Comparison of ENCODE assay signal across 8 cellular contexts in genomic region chr22:37843746-37844089, GRCh38. TPM values are rescaled to one million over a fixed set of nuclear protein-coding genes. Genes with fewer than 3 reads are reported as not detected.
DNase-seq lines count a peak whose midpoint lies in the region; ATAC-seq and TF ChIP-seq lines count a peak whose summit lies in the region.

No MANE protein-coding gene starts in this region.

- peak overlapping the region; percentile 85 for H3K27ac Mint-ChIP-seq in osteocyte (ENCODE audit: unreplicated experiment)

- H3K9ac ChIP-seq in DND-41 (ENCODE audit: low read depth, low read length), result peak overlapping the region; percentile 71

- H3K4me1 ChIP-seq in DND-41 (ENCODE audit: insufficient read depth, low read length), result peaks cover 40% of the 10 kb centered on the region

- peak overlapping the region; percentile 77 for H3K4me2 ChIP-seq in DND-41 (ENCODE audit: insufficient read depth, low read length)

- H2AFZ ChIP-seq in DND-41 (ENCODE audit: low read depth, low read length), result peak overlapping the region; percentile 71

- DNase-seq in DND-41, result peak; percentile 46
- peak; percentile 15 for DNase-seq in HT-29 (ENCODE audit: low spot score)
- DNase-seq in activated CD8-positive, alpha-beta memory T cell treated with anti-CD3 and anti-CD28 coated beads, Interleukin-2, amount 50 U/mL, for 4 hours, result peak; percentile 45
- no peak for DNase-seq in fibroblast of pulmonary artery (ENCODE audit: low read depth)
- no peak for DNase-seq in osteocyte (ENCODE audit: extremely low spot score, unreplicated experiment)
- DNase-seq in T1000 (lab: John Stamatoyannopoulos, UW), result no peak
- DNase-seq in SIG-M5 treated with dmso at 0.1 percent for 504 hours (lab: John Stamatoyannopoulos, UW; ENCODE audit: unreplicated experiment), result no peak

- H3K36me3 ChIP-seq in DND-41 (ENCODE audit: insufficient read depth, low read length), result peaks cover 17% of the 10 kb centered on the region

- H3K4me3 ChIP-seq in DND-41 (ENCODE audit: low read depth in 1 of 2, low read length in 2 of 2) (peak overlapping the region; percentile 54 to 66; a peak in 3 of 4 replicates), fibroblast of pulmonary artery (replicated peaks; ENCODE audit: low read depth, low read length) (peak overlapping the region; percentile 77)

- H3K9me3 Mint-ChIP-seq in osteocyte (ENCODE audit: unreplicated experiment), result no peaks in the 10 kb centered on the region

- H3K4me1 Mint-ChIP-seq in osteocyte (ENCODE audit: unreplicated experiment), result peaks cover 26% of the 10 kb centered on the region

- H3K9me3 ChIP-seq in DND-41 (ENCODE audit: insufficient read depth, low read length, severe bottlenecking), result peaks cover 6% of the 10 kb centered on the region

- ATAC-seq in DND-41 (ENCODE audit: insufficient read depth, low read depth) (peak; percentile 30; the same call in 2 of the 3 replicates), GM21423 (IDR thresholded peaks at IDR 0.05; ENCODE audit: unreplicated experiment) (peak; percentile 34)

- peaks cover 54% of the 10 kb centered on the region for H3K79me2 ChIP-seq in DND-41 (ENCODE audit: insufficient read depth, low read length)

- H3K36me3 Mint-ChIP-seq in osteocyte (ENCODE audit: unreplicated experiment), result peaks cover 5% of the 10 kb centered on the region

- no peak for TF ChIP-seq CTCF in DND-41 (IDR thresholded peaks at IDR 0.05; ENCODE audit: borderline replicate concordance, extremely low read depth, low read length, poor library complexity, severe bottlenecking)
- no peak for TF ChIP-seq CTCF in fibroblast of pulmonary artery (IDR thresholded peaks at IDR 0.05; ENCODE audit: low read length, missing control alignments)
- no peak for TF ChIP-seq CTCF in osteocyte (IDR thresholded peaks at IDR 0.05)

- H4K20me1 ChIP-seq in DND-41 (ENCODE audit: insufficient read depth, low read length), result peaks cover 7% of the 10 kb centered on the region; the same call in 1 of the 2 replicates

- no peaks in the 10 kb centered on the region for H3K27me3 Mint-ChIP-seq in osteocyte (ENCODE audit: unreplicated experiment)

- H3K4me3 Mint-ChIP-seq in osteocyte (ENCODE audit: unreplicated experiment), result peak overlapping the region; percentile 81

- H3K27ac ChIP-seq in DND-41 (ENCODE audit: low read length), result peak overlapping the region; percentile 65

- no peaks in the 10 kb centered on the region for H3K27me3 ChIP-seq in DND-41 (ENCODE audit: insufficient read depth, low read length, poor library complexity)

RNA-seq across cellular contexts. Expression of gene ANKRD54, which starts 0.4 kb away (rescaled TPM):
- total RNA-seq in HT-29 (2014; rRNA removed; shearing (Covaris generic)), result 17.8 and 19.6 TPM in 2 replicates
- total RNA-seq in osteocyte, result 18.1 and 20.4 TPM in 2 replicates

RNA-seq across cellular contexts. Expression of gene EIF3L, which starts 5.5 kb away (rescaled TPM):
- total RNA-seq in HT-29 (2014; rRNA removed; shearing (Covaris generic)), result 219 and 230 TPM in 2 replicates
- 435 and 452 TPM in 2 replicates for total RNA-seq in osteocyte

RNA-seq across cellular contexts. Expression of gene GALR3, which starts 20.5 kb away (rescaled TPM):
- total RNA-seq in HT-29 (2014; rRNA removed; shearing (Covaris generic)), result not detected in 2 replicates
- 0.48 and 0.63 TPM in 2 replicates for total RNA-seq in osteocyte

RNA-seq across cellular contexts. Expression of gene GCAT, which starts 36.0 kb away (rescaled TPM):
- 23.5 and 29.6 TPM in 2 replicates for total RNA-seq in HT-29 (2014; rRNA removed; shearing (Covaris generic))
- 33.4 and 38.0 TPM in 2 replicates for total RNA-seq in osteocyte

Comparison
In these comparisons a context has a peak if more than half of its experiments do, and no peak if none do; other contexts are left out.
1. DNase-seq: peak in DND-41 (single experiment), HT-29 (single experiment) and activated CD8-positive, alpha-beta memory T cell treated with anti-CD3 and anti-CD28 coated beads, Interleukin-2, amount 50 U/mL, for 4 hours (single experiment); none in fibroblast of pulmonary artery (single experiment), osteocyte (single experiment), T1000 (single experiment) and SIG-M5 treated with dmso at 0.1 percent for 504 hours (single experiment).